ENCODE assay signal across 1 cellular context in the genomic region with DNA sequence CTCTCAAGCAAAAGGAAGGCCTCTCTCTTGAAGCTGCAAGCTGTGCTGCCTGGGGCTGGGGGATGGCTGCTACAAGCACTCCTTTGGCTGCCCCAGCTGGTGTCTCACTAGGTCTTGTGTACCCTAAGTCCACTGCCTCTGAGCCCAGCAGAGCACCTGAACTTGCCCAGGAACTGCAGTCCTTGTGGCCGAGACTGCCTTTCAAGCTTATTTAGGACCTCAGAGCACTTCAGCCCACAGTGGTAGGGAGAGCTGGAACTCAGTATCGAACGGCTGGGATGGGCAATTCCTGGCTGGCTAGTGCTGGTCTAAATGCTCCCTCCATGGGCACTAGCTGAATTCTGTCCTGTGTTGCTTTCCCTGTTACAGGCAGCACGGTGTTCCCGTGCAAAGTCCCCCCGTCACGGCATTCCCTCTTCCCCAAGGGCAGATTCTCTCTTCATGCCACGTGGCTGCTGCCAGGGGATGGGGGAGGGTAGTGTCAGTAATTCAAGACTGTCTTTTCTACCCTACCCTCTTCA.
TF ChIP-seq lines count a peak whose summit lies in the region.

No MANE protein-coding gene starts in this region.

TF ChIP-seq in HepG2, 621 proteins besides CTCF, POLR2A, EP300 and RAD21 (continued from another document and continues in another):
- TF ChIP-seq, protein P1, sequence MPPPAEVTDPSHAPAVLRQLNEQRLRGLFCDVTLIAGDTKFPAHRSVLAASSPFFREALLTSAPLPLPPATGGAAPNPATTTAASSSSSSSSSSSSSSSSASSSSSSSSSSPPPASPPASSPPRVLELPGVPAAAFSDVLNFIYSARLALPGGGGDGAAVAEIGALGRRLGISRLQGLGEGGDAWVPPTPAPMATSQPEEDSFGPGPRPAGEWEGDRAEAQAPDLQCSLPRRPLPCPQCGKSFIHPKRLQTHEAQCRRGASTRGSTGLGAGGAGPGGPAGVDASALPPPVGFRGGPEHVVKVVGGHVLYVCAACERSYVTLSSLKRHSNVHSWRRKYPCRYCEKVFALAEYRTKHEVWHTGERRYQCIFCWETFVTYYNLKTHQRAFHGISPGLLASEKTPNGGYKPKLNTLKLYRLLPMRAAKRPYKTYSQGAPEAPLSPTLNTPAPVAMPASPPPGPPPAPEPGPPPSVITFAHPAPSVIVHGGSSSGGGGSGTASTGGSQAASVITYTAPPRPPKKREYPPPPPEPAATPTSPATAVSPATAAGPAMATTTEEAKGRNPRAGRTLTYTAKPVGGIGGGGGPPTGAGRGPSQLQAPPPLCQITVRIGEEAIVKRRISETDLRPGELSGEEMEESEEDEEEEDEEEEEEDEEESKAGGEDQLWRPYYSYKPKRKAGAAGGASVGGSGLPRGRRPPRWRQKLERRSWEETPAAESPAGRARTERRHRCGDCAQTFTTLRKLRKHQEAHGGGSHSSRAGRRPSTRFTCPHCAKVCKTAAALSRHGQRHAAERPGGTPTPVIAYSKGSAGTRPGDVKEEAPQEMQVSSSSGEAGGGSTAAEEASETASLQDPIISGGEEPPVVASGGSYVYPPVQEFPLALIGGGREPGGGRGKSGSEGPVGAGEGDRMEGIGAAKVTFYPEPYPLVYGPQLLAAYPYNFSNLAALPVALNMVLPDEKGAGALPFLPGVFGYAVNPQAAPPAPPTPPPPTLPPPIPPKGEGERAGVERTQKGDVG (CRISPR knock-in tag; IDR thresholded peaks at IDR 0.05; ENCODE audit: borderline replicate concordance) = 0 out of 2 replicates have a peak, but pooled peaks have one; percentile 40
- TF ChIP-seq DR1 (CRISPR knock-in tag; IDR thresholded peaks at IDR 0.05) (0 out of 2 replicates have a peak, but pooled peaks have one; percentile 30), RFXANK (CRISPR knock-in tag; IDR thresholded peaks at IDR 0.05) (no peak), ZNF768 (CRISPR knock-in tag; IDR thresholded peaks at IDR 0.05) (no peak), KMT2A (CRISPR knock-in tag; IDR thresholded peaks at IDR 0.05) (0 out of 2 replicates have a peak, but pooled peaks have one; percentile 45), RARA (CRISPR knock-in tag; IDR thresholded peaks at IDR 0.05) (peak; percentile 53), ZNF652 (CRISPR knock-in tag; IDR thresholded peaks at IDR 0.05; ENCODE audit: borderline replicate concordance, low read depth) (no peak), XRCC5 (optimal IDR thresholded peaks at IDR 0.05; ENCODE audit: low read length) (peak; percentile 64), POLR2AphosphoS5 (IDR thresholded peaks at IDR 0.05; ENCODE audit: low read depth, low read length) (0 out of 2 replicates have a peak, but pooled peaks have one; percentile 22), SRF (IDR thresholded peaks at IDR 0.05; ENCODE audit: low read depth, low read length) (no peak), ARHGAP35 (CRISPR knock-in tag; IDR thresholded peaks at IDR 0.05; ENCODE audit: borderline replicate concordance) (0 out of 2 replicates have a peak, but pooled peaks have one; percentile 65), ZNF883 (CRISPR knock-in tag; IDR thresholded peaks at IDR 0.05; ENCODE audit: not compliant biosample characterization) (peak; percentile 73), NCOR1 (IDR thresholded peaks at IDR 0.05; ENCODE audit: borderline replicate concordance, low read length) (peak; percentile 71; the same call in 1 of the 2 replicates), ZNF446 (CRISPR knock-in tag; IDR thresholded peaks at IDR 0.05) (no peak), KAT2B (IDR thresholded peaks at IDR 0.05; ENCODE audit: borderline replicate concordance, low read depth, low read length) (no peak), HDAC2 (CRISPR knock-in tag; IDR thresholded peaks at IDR 0.05) (peak; percentile 58), TOPORS (CRISPR knock-in tag; IDR thresholded peaks at IDR 0.05) (no peak), PRPF4 (IDR thresholded peaks at IDR 0.05; ENCODE audit: low read depth, low read length, poor library complexity, severe bottlenecking) (no peak), ZFP41 (CRISPR knock-in tag; IDR thresholded peaks at IDR 0.05; ENCODE audit: borderline replicate concordance) (peak; percentile 57; the same call in 1 of the 2 replicates), DNMT1 (CRISPR knock-in tag; IDR thresholded peaks at IDR 0.05) (no peak), ZNF724P (CRISPR knock-in tag; IDR thresholded peaks at IDR 0.05; ENCODE audit: borderline replicate concordance) (no peak), FOSL2 (CRISPR knock-in tag; IDR thresholded peaks at IDR 0.05) (peak; percentile 29; the same call in 1 of the 2 replicates)
- TF ChIP-seq, protein P2, sequence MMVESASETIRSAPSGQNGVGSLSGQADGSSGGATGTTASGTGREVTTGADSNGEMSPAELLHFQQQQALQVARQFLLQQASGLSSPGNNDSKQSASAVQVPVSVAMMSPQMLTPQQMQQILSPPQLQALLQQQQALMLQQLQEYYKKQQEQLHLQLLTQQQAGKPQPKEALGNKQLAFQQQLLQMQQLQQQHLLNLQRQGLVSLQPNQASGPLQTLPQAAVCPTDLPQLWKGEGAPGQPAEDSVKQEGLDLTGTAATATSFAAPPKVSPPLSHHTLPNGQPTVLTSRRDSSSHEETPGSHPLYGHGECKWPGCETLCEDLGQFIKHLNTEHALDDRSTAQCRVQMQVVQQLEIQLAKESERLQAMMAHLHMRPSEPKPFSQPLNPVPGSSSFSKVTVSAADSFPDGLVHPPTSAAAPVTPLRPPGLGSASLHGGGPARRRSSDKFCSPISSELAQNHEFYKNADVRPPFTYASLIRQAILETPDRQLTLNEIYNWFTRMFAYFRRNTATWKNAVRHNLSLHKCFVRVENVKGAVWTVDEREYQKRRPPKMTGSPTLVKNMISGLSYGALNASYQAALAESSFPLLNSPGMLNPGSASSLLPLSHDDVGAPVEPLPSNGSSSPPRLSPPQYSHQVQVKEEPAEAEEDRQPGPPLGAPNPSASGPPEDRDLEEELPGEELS (CRISPR knock-in tag; IDR thresholded peaks at IDR 0.05) = no peak
- TF ChIP-seq, protein P3, sequence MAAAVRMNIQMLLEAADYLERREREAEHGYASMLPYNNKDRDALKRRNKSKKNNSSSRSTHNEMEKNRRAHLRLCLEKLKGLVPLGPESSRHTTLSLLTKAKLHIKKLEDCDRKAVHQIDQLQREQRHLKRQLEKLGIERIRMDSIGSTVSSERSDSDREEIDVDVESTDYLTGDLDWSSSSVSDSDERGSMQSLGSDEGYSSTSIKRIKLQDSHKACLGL (CRISPR knock-in tag; IDR thresholded peaks at IDR 0.05) = peak; percentile 45; the same call in 1 of the 2 replicates
- TF ChIP-seq, protein P4, sequence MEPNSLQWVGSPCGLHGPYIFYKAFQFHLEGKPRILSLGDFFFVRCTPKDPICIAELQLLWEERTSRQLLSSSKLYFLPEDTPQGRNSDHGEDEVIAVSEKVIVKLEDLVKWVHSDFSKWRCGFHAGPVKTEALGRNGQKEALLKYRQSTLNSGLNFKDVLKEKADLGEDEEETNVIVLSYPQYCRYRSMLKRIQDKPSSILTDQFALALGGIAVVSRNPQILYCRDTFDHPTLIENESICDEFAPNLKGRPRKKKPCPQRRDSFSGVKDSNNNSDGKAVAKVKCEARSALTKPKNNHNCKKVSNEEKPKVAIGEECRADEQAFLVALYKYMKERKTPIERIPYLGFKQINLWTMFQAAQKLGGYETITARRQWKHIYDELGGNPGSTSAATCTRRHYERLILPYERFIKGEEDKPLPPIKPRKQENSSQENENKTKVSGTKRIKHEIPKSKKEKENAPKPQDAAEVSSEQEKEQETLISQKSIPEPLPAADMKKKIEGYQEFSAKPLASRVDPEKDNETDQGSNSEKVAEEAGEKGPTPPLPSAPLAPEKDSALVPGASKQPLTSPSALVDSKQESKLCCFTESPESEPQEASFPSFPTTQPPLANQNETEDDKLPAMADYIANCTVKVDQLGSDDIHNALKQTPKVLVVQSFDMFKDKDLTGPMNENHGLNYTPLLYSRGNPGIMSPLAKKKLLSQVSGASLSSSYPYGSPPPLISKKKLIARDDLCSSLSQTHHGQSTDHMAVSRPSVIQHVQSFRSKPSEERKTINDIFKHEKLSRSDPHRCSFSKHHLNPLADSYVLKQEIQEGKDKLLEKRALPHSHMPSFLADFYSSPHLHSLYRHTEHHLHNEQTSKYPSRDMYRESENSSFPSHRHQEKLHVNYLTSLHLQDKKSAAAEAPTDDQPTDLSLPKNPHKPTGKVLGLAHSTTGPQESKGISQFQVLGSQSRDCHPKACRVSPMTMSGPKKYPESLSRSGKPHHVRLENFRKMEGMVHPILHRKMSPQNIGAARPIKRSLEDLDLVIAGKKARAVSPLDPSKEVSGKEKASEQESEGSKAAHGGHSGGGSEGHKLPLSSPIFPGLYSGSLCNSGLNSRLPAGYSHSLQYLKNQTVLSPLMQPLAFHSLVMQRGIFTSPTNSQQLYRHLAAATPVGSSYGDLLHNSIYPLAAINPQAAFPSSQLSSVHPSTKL (CRISPR knock-in tag; IDR thresholded peaks at IDR 0.05) = peak; percentile 87
- TF ChIP-seq, protein P5, sequence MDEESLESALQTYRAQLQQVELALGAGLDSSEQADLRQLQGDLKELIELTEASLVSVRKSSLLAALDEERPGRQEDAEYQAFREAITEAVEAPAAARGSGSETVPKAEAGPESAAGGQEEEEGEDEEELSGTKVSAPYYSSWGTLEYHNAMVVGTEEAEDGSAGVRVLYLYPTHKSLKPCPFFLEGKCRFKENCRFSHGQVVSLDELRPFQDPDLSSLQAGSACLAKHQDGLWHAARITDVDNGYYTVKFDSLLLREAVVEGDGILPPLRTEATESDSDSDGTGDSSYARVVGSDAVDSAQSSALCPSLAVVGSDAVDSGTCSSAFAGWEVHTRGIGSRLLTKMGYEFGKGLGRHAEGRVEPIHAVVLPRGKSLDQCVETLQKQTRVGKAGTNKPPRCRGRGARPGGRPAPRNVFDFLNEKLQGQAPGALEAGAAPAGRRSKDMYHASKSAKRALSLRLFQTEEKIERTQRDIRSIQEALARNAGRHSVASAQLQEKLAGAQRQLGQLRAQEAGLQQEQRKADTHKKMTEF (CRISPR knock-in tag; IDR thresholded peaks at IDR 0.05) = 0 out of 2 replicates have a peak, but pooled peaks have one; percentile 14
- TF ChIP-seq, protein P6, sequence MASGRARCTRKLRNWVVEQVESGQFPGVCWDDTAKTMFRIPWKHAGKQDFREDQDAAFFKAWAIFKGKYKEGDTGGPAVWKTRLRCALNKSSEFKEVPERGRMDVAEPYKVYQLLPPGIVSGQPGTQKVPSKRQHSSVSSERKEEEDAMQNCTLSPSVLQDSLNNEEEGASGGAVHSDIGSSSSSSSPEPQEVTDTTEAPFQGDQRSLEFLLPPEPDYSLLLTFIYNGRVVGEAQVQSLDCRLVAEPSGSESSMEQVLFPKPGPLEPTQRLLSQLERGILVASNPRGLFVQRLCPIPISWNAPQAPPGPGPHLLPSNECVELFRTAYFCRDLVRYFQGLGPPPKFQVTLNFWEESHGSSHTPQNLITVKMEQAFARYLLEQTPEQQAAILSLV (CRISPR knock-in tag; IDR thresholded peaks at IDR 0.05; ENCODE audit: borderline replicate concordance) = peak; percentile 58; the same call in 1 of the 2 replicates
- TF ChIP-seq, protein P7, sequence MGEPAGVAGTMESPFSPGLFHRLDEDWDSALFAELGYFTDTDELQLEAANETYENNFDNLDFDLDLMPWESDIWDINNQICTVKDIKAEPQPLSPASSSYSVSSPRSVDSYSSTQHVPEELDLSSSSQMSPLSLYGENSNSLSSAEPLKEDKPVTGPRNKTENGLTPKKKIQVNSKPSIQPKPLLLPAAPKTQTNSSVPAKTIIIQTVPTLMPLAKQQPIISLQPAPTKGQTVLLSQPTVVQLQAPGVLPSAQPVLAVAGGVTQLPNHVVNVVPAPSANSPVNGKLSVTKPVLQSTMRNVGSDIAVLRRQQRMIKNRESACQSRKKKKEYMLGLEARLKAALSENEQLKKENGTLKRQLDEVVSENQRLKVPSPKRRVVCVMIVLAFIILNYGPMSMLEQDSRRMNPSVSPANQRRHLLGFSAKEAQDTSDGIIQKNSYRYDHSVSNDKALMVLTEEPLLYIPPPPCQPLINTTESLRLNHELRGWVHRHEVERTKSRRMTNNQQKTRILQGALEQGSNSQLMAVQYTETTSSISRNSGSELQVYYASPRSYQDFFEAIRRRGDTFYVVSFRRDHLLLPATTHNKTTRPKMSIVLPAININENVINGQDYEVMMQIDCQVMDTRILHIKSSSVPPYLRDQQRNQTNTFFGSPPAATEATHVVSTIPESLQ (CRISPR knock-in tag; conservative IDR thresholded peaks at IDR 0.05) = no peak
- TF ChIP-seq, protein P8, sequence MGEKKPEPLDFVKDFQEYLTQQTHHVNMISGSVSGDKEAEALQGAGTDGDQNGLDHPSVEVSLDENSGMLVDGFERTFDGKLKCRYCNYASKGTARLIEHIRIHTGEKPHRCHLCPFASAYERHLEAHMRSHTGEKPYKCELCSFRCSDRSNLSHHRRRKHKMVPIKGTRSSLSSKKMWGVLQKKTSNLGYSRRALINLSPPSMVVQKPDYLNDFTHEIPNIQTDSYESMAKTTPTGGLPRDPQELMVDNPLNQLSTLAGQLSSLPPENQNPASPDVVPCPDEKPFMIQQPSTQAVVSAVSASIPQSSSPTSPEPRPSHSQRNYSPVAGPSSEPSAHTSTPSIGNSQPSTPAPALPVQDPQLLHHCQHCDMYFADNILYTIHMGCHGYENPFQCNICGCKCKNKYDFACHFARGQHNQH (CRISPR knock-in tag; IDR thresholded peaks at IDR 0.05) = peak; percentile 73
- TF ChIP-seq, protein P9, sequence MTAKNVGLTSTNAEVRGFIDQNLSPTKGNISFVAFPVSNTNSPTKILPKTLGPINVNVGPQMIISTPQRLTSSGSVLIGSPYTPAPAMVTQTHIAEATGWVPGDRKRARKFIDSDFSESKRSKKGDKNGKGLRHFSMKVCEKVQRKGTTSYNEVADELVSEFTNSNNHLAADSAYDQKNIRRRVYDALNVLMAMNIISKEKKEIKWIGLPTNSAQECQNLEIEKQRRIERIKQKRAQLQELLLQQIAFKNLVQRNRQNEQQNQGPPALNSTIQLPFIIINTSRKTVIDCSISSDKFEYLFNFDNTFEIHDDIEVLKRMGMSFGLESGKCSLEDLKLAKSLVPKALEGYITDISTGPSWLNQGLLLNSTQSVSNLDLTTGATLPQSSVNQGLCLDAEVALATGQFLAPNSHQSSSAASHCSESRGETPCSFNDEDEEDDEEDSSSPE (CRISPR knock-in tag; IDR thresholded peaks at IDR 0.05) = peak; percentile 49; the same call in 1 of the 2 replicates
- TF ChIP-seq, protein P10, sequence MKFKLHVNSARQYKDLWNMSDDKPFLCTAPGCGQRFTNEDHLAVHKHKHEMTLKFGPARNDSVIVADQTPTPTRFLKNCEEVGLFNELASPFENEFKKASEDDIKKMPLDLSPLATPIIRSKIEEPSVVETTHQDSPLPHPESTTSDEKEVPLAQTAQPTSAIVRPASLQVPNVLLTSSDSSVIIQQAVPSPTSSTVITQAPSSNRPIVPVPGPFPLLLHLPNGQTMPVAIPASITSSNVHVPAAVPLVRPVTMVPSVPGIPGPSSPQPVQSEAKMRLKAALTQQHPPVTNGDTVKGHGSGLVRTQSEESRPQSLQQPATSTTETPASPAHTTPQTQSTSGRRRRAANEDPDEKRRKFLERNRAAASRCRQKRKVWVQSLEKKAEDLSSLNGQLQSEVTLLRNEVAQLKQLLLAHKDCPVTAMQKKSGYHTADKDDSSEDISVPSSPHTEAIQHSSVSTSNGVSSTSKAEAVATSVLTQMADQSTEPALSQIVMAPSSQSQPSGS (CRISPR knock-in tag; IDR thresholded peaks at IDR 0.05) = peak; percentile 14; the same call in 1 of the 2 replicates
- TF ChIP-seq, protein P11, sequence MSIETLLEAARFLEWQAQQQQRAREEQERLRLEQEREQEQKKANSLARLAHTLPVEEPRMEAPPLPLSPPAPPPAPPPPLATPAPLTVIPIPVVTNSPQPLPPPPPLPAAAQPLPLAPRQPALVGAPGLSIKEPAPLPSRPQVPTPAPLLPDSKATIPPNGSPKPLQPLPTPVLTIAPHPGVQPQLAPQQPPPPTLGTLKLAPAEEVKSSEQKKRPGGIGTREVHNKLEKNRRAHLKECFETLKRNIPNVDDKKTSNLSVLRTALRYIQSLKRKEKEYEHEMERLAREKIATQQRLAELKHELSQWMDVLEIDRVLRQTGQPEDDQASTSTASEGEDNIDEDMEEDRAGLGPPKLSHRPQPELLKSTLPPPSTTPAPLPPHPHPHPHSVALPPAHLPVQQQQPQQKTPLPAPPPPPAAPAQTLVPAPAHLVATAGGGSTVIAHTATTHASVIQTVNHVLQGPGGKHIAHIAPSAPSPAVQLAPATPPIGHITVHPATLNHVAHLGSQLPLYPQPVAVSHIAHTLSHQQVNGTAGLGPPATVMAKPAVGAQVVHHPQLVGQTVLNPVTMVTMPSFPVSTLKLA (IDR thresholded peaks at IDR 0.05) = peak; percentile 39; the same call in 1 of the 2 replicates
